ENCODE assay signal across 1 cellular context in genomic region chr12:109892748-109893147, GRCh38.
TF ChIP-seq lines count a peak whose summit lies in the region.

No MANE protein-coding gene starts in this region.

TF ChIP-seq in IMR-90, 13 proteins besides CTCF, POLR2A, EP300 and RAD21 (continued from another document):
- TF ChIP-seq RCOR1 (IDR thresholded peaks at IDR 0.05; ENCODE audit: insufficient replicate concordance, low read length) (no peak), MAFK (IDR thresholded peaks at IDR 0.05; ENCODE audit: low read depth, low read length) (no peak), CEBPB (IDR thresholded peaks at IDR 0.05; ENCODE audit: low read depth, low read length) (no peak), MAZ (IDR thresholded peaks at IDR 0.05; ENCODE audit: borderline replicate concordance, low read depth, low read length) (no peak), CHD1 (IDR thresholded peaks at IDR 0.05; ENCODE audit: low read depth, low read length) (no peak), MXI1 (IDR thresholded peaks at IDR 0.05; ENCODE audit: borderline replicate concordance, low read depth, low read length) (no peak), USF2 (IDR thresholded peaks at IDR 0.05; ENCODE audit: low read depth, low read length) (no peak), BHLHE40 (IDR thresholded peaks at IDR 0.05; ENCODE audit: low read depth, low read length) (no peak), RFX5 (IDR thresholded peaks at IDR 0.05; ENCODE audit: low read depth, low read length) (no peak)
